In genomic region chr19:52691215-52691610, GRCh38 we compare ENCODE assay signal across 8 cellular contexts. TPM values are rescaled to one million over a fixed set of nuclear protein-coding genes. Genes with fewer than 3 reads are reported as not detected.
DNase-seq lines count a peak whose midpoint lies in the region; ATAC-seq and TF ChIP-seq lines count a peak whose summit lies in the region.

No MANE protein-coding gene starts in this region.

- H3K36me3 ChIP-seq in Caco-2 (ENCODE audit: control insufficient read depth, insufficient read depth, low read length) (no peaks in the 10 kb centered on the region; the same call in 1 of the 2 replicates), SJSA1 (peaks cover 9% of the 10 kb centered on the region)

- H3K27ac Mint-ChIP-seq in Caco-2 (ENCODE audit: unreplicated experiment) = peak overlapping the region; percentile 69
- H3K27ac Mint-ChIP-seq in progenitor cell of endocrine pancreas = peak overlapping the region; percentile 92

- POLR2A ChIA-PET in Caco-2 (lab: Charles Lee) = no interaction called here

- H3K27me3 ChIP-seq in Caco-2 (replicated peaks; ENCODE audit: control insufficient read depth, insufficient read depth, low read length) (no peaks in the 10 kb centered on the region), SJSA1 (replicated peaks) (no peaks in the 10 kb centered on the region)

- CTCF ChIA-PET in Caco-2 (lab: Charles Lee) = no interaction called here

- H3K27ac ChIP-seq in SJSA1 = peak overlapping the region; percentile 43

- no peak for ATAC-seq in HG03457 (IDR thresholded peaks at IDR 0.05; ENCODE audit: unreplicated experiment)
- no peak for ATAC-seq in HG02798 (IDR thresholded peaks at IDR 0.05; ENCODE audit: poor library complexity, unreplicated experiment)

- no TSS peak for BruUV-seq in Caco-2 (replicated peaks; lab: Mats Ljungman, UMichigan)

- H3K4me1 ChIP-seq in Caco-2 = 0 out of 2 replicates have a peak, but pooled peaks cover 9% of the 10 kb centered on the region
- peaks cover 15% of the 10 kb centered on the region for H3K4me1 ChIP-seq in SJSA1 (replicated peaks)

- peaks cover 35% of the 10 kb centered on the region for H3K36me3 Mint-ChIP-seq in Caco-2 (ENCODE audit: insufficient read depth, unreplicated experiment)
- H3K36me3 Mint-ChIP-seq in progenitor cell of endocrine pancreas (ENCODE audit: insufficient read depth) = peaks cover 5% of the 10 kb centered on the region

- H3K9me3 ChIP-seq in Caco-2 (peaks cover 1% of the 10 kb centered on the region; the same call in 1 of the 2 replicates), SJSA1 (replicated peaks) (peaks cover 2% of the 10 kb centered on the region; the same call in 1 of the 2 replicates)

- peaks cover 26% of the 10 kb centered on the region for H3K4me1 Mint-ChIP-seq in Caco-2 (ENCODE audit: low read depth, unreplicated experiment)
- H3K4me1 Mint-ChIP-seq in progenitor cell of endocrine pancreas (ENCODE audit: low read depth) = peaks cover 27% of the 10 kb centered on the region

- peaks cover 10% of the 10 kb centered on the region for H3K9me3 Mint-ChIP-seq in Caco-2 (ENCODE audit: unreplicated experiment)
- no peaks in the 10 kb centered on the region for H3K9me3 Mint-ChIP-seq in progenitor cell of endocrine pancreas (ENCODE audit: low read depth)

- DNase-seq in Caco-2 (no peak), SJSA1 (ENCODE audit: low read depth in 1 of 2, low spot score in 2 of 2) (no peak), epithelial cell of proximal tubule (ENCODE audit: low read depth) (no peak), progenitor cell of endocrine pancreas (ENCODE audit: low spot score, unreplicated experiment) (no peak), kidney tubule cell (ENCODE audit: low spot score) (no peak), CD1c-positive myeloid dendritic cell (ENCODE audit: extremely low spot score) (no peak)

- H3K4me3 ChIP-seq in Caco-2 (ENCODE audit: low read depth, low read length) (no peak overlapping the region), SJSA1 (no peak overlapping the region), epithelial cell of proximal tubule (ENCODE audit: low read depth, low read length) (peak overlapping the region; percentile 94)

- TF ChIP-seq CTCF in Caco-2 (IDR thresholded peaks at IDR 0.05; ENCODE audit: insufficient read depth in 1 of 2, low read depth in 1 of 2, low read length in 1 of 2, severe bottlenecking in 1 of 2, unreplicated experiment in 1 of 2) (no peak), epithelial cell of proximal tubule (conservative IDR thresholded peaks at IDR 0.05; ENCODE audit: low read depth, low read length) (no peak), progenitor cell of endocrine pancreas (IDR thresholded peaks at IDR 0.05; ENCODE audit: unreplicated experiment) (no peak)

- H3K27me3 Mint-ChIP-seq in Caco-2 (ENCODE audit: insufficient read depth, unreplicated experiment) = no peaks in the 10 kb centered on the region
- H3K27me3 Mint-ChIP-seq in progenitor cell of endocrine pancreas = no peaks in the 10 kb centered on the region

- H3K4me3 Mint-ChIP-seq in Caco-2 (ENCODE audit: unreplicated experiment) (peak overlapping the region; percentile 80), progenitor cell of endocrine pancreas (ENCODE audit: low read depth) (peak overlapping the region; percentile 95)

- intact Hi-C loops in Caco-2 (cut with micrococcal nuclease; ENCODE audit: unreplicated experiment) = loop anchor here (2.0 kb wide), 1 partner anchor 44 kb away; the partner anchor contains the start of gene ZNF611

RNA-seq across cellular contexts. Expression of gene ZNF611, which starts 43.6 kb away (rescaled TPM):
- total RNA-seq in Caco-2 (2022) (27.5 and 28.5 TPM in 2 replicates), epithelial cell of proximal tubule (11.1 and 15.5 TPM in 2 replicates), progenitor cell of endocrine pancreas (42.9 and 47.3 TPM in 2 replicates)
- total RNA-seq in SJSA1 (2014; rRNA removed; shearing (Covaris generic)) = 14.1 and 15.4 TPM in 2 replicates

RNA-seq across cellular contexts. Expression of gene ZNF83, which starts 53.1 kb away (rescaled TPM):
- total RNA-seq in Caco-2 (2022) = 36.8 and 39.4 TPM in 2 replicates
- 22.4 and 37.7 TPM in 2 replicates for total RNA-seq in SJSA1 (2014; rRNA removed; shearing (Covaris generic))
- total RNA-seq in epithelial cell of proximal tubule = 21.8 and 46.5 TPM in 2 replicates
- total RNA-seq in progenitor cell of endocrine pancreas = 72.1 and 79.7 TPM in 2 replicates
